1 cellular context compared by ENCODE assay signal in genomic region chr4:138242830-138243149, GRCh38.
TF ChIP-seq lines count a peak whose summit lies in the region.

No MANE protein-coding gene starts in this region.

TF ChIP-seq in SK-N-SH, 30 proteins besides CTCF, POLR2A, EP300 and RAD21 (continued from another document):
- TF ChIP-seq REST (IDR thresholded peaks at IDR 0.05; ENCODE audit: low read depth, low read length) (no peak), MXI1 (IDR thresholded peaks at IDR 0.05; ENCODE audit: low read depth, low read length) (no peak), IRF3 (IDR thresholded peaks at IDR 0.05; ENCODE audit: low read depth, low read length) (no peak), JUND (IDR thresholded peaks at IDR 0.05) (no peak), TCF12 (IDR thresholded peaks at IDR 0.05) (no peak), RCOR1 (IDR thresholded peaks at IDR 0.05; ENCODE audit: low read length) (no peak), YY1 (IDR thresholded peaks at IDR 0.05; ENCODE audit: low read depth) (no peak), EZH2phosphoT487 (IDR thresholded peaks at IDR 0.05; ENCODE audit: borderline replicate concordance, low read depth) (no peak), CHD2 (IDR thresholded peaks at IDR 0.05; ENCODE audit: low read length, partially characterized antibody) (no peak)
